In genomic region chr5:179868541-179868940, GRCh38 we compare ENCODE assay signal across 1 cellular context.
TF ChIP-seq lines count a peak whose summit lies in the region.

No MANE protein-coding gene starts in this region.

TF ChIP-seq in K562, 482 proteins besides CTCF, POLR2A, EP300 and RAD21:
- TF ChIP-seq RBFOX2 (IDR thresholded peaks at IDR 0.05; ENCODE audit: low read depth, low read length) (0 out of 2 replicates have a peak, but pooled peaks have one; percentile 19), MECOM (CRISPR knock-in tag; IDR thresholded peaks at IDR 0.05) (no peak)
